ENCODE assay signal across 16 cellular contexts in the genomic region with DNA sequence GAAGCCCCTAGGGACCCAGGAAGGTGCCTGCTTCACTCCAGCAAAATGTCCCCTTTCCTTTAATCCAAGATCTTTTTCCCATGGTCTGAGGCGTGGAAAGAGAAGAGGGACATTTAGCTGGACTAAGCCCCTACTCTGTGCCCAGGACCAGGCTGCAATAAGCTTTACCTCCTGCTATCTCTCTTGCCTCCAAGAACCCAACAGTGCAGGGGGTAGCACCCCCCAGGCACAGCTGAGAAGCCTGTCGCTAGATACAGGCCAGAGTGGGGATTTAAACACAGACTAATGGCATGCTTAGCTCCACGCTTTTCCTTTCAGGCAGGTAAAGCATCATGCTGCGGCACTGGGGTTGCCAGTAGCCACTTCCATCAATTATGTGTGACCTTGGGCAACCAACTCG. TPM values are rescaled to one million over a fixed set of nuclear protein-coding genes. Genes with fewer than 3 reads are reported as not detected.
"Had no signal": no experiment of that assay in that cellular context is flagged by ENCODE, and none has a peak within 500 bp of the region (broad histone marks: within the 10 kb centered on the region; RNA-seq: fewer than 3 reads in every experiment).

No MANE protein-coding gene starts in this region.

- DNase-seq: activated CD4-positive, alpha-beta T cell treated with anti-CD3 and anti-CD28 coated beads for 1 hour; activated CD8-positive, alpha-beta T cell treated with anti-CD3 and anti-CD28 coated beads, Interleukin-2, amount 10 ng/mL, durations not matched to agents 7 days and 5 days; activated effector memory CD4-positive, alpha-beta T cell treated with anti-CD3 and anti-CD28 coated beads, Interleukin-2, amount 50 U/mL, for 16 hours; amniotic stem cell; esophagus squamous epithelium; foreskin keratinocyte; mammary epithelial cell; naive thymus-derived CD4-positive, alpha-beta T cell; posterior cingulate gyrus; stimulated activated naive CD4-positive, alpha-beta T cell; T-helper 9 cell had no signal

- H3K4me1 ChIP-seq: foreskin keratinocyte, right atrium auricular region had no signal

- H3K27ac ChIP-seq: foreskin keratinocyte, neutrophil, right atrium auricular region had no signal

- H3K27me3 ChIP-seq: foreskin keratinocyte, right atrium auricular region had no signal

- H3K4me3 ChIP-seq: esophagus squamous epithelium, right atrium auricular region had no signal

- H3K9me3 ChIP-seq: esophagus squamous epithelium, neutrophil, right atrium auricular region had no signal

- ATAC-seq: activated CD8-positive, alpha-beta T cell treated with anti-CD3 and anti-CD28 coated beads, Interleukin-2, amount 10 ng/mL, durations not matched to agents 7 days and 5 days; activated naive CD4-positive, alpha-beta T cell treated with anti-CD3 and anti-CD28 coated beads, Interleukin-2, amount 50 U/mL, for 72 hours; foreskin keratinocyte had no signal

- H3K36me3 ChIP-seq: esophagus squamous epithelium, neutrophil, right atrium auricular region had no signal

RNA-seq across cellular contexts. Expression of a gene that starts 24.5 kb away (rescaled TPM):
- total RNA-seq: activated CD8-positive, alpha-beta T cell treated with anti-CD3 and anti-CD28 coated beads, Interleukin-2, amount 10 ng/mL, durations not matched to agents 7 days and 5 days; activated naive CD4-positive, alpha-beta T cell treated with anti-CD3 and anti-CD28 coated beads, Interleukin-2, amount 50 U/mL, for 72 hours; dermis microvascular lymphatic vessel endothelial cell; esophagus squamous epithelium; foreskin keratinocyte; mammary epithelial cell; mononuclear cell; right atrium auricular region had no signal
- polyA plus RNA-seq: foreskin keratinocyte; mammary epithelial cell; naive thymus-derived CD4-positive, alpha-beta T cell had no signal

RNA-seq across cellular contexts. Expression of a gene that starts 31.3 kb away (rescaled TPM):
- total RNA-seq: activated CD8-positive, alpha-beta T cell treated with anti-CD3 and anti-CD28 coated beads, Interleukin-2, amount 10 ng/mL, durations not matched to agents 7 days and 5 days; activated naive CD4-positive, alpha-beta T cell treated with anti-CD3 and anti-CD28 coated beads, Interleukin-2, amount 50 U/mL, for 72 hours; dermis microvascular lymphatic vessel endothelial cell; foreskin keratinocyte; mammary epithelial cell; mononuclear cell; naive thymus-derived CD4-positive, alpha-beta T cell had no signal
- polyA plus RNA-seq: foreskin keratinocyte; mammary epithelial cell; naive thymus-derived CD4-positive, alpha-beta T cell had no signal
